ENCODE assay signal across 37 cellular contexts in genomic region chr14:93829839-93830481, GRCh38. TPM values are rescaled to one million over a fixed set of nuclear protein-coding genes. Genes with fewer than 3 reads are reported as not detected.
"Had no signal": no experiment of that assay in that cellular context is flagged by ENCODE, and none has a peak within 500 bp of the region (broad histone marks: within the 10 kb centered on the region; RNA-seq: fewer than 3 reads in every experiment).

No MANE protein-coding gene starts in this region.

- H3K4me3 ChIP-seq: MG63 had no signal

- H3K27me3 ChIP-seq: MG63 had no signal

- H3K9me3 ChIP-seq: MG63 had no signal

- H3K27ac ChIP-seq: KMS-11 had no signal

- DNase-seq: Karpas-422, Kasumi-1, MG63, MM.1S, MV-4-11, NCI-H1048, NCI-H1092, NCI-H1092 treated with DMSO at 0.1 percent for 48 hours, NCI-H1105, NCI-H1105 treated with DMSO at 0.1 percent for 48 hours, NCI-H1417, NCI-H1417 treated with DMSO at 0.1 percent for 48 hours, NCI-H1436, NCI-H1436 treated with DMSO at 0.1 percent for 48 hours, NCI-H146, NCI-H1694, NCI-H1694 treated with DMSO at 0.1 percent for 48 hours, NCI-H187, NCI-H187 treated with DMSO at 0.1 percent for 48 hours, NCI-H1930, NCI-H2029, NCI-H2029 treated with DMSO at 0.1 percent for 48 hours, NCI-H2081, NCI-H2081 treated with DMSO at 0.1 percent for 48 hours, NCI-H2107, NCI-H2171, NCI-H2171 treated with DMSO at 0.1 percent for 48 hours, NCI-H2227 treated with DMSO at 0.1 percent for 48 hours, NCI-H226, NCI-H345, NCI-H446, NCI-H446 treated with DMSO at 0.1 percent for 48 hours, NCI-H510A had no signal

- H3K36me3 ChIP-seq: MG63 had no signal

RNA-seq across cellular contexts. Expression of gene PRIMA1, which starts 41.7 kb away (rescaled TPM):
- total RNA-seq: LHCN-M2, M059J, MCF 10A had no signal
